ENCODE assay signal across 26 cellular contexts in the genomic region with DNA sequence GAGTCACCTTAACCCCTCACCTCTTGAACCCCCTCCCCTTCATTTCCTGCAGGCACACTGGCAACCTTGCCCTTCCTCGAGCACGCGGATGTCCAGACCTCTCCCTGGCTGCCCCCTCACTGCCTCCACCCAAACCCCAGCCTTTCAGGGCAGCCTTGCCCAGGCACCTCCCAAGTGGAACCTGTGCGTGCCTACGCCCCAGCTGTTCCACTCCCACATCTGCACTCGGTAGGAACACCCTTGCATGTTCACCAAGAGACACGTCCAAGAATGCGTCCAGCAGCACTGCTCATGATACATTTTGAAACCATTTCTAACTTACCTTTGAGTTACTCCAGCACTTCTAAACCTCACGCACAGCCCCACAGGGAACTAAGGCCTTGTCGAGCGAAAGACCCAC.
DNase-seq lines count a peak whose midpoint lies in the region; ATAC-seq, FAIRE-seq and TF ChIP-seq lines count a peak whose summit lies in the region.
"Had no signal": no experiment of that assay in that cellular context is flagged by ENCODE, and none has a peak within 500 bp of the region (broad histone marks: within the 10 kb centered on the region; RNA-seq: fewer than 3 reads in every experiment).

No MANE protein-coding gene starts in this region.

- no peaks in the 10 kb centered on the region for H3K9me3 Mint-ChIP-seq in stimulated activated memory B cell treated with anti-CD40 and anti-IgM and Interleukin-4, amounts not matched to agents 10 μg/mL and 1 μg/mL and 100 μg/mL, for 72 hours
- H3K9me3 Mint-ChIP-seq: CD4-positive, alpha-beta T cell; CD8-positive, alpha-beta memory T cell had no signal

- no peak overlapping the region for H2BK120ac ChIP-seq in H1 (replicated peaks; ENCODE audit: low read depth, low read length)
- no peak overlapping the region for H2BK120ac ChIP-seq in neuronal stem cell (ENCODE audit: low read depth, low read length)

- H2BK20ac ChIP-seq in H1 (ENCODE audit: low read length), result no peak overlapping the region

- no peak overlapping the region for H3K14ac ChIP-seq in H1 (ENCODE audit: insufficient read length)
- H3K14ac ChIP-seq in neuronal stem cell (ENCODE audit: low read length), result no peak overlapping the region

- H4K91ac ChIP-seq in H1 (replicated peaks; ENCODE audit: insufficient read length, low read length), result no peak overlapping the region
- no peak overlapping the region for H4K91ac ChIP-seq in neuronal stem cell (ENCODE audit: low read depth, low read length, poor library complexity)

- no peak for TF ChIP-seq EP300 in HepG2 (IDR thresholded peaks at IDR 0.05; ENCODE audit: low read depth in 2 of 2, low read length in 2 of 2)
- no peak for TF ChIP-seq EP300 in HepG2 (CRISPR knock-in tag; IDR thresholded peaks at IDR 0.05; ENCODE audit: borderline replicate concordance)
- TF ChIP-seq EP300 in H1 (IDR thresholded peaks at IDR 0.05; ENCODE audit: borderline replicate concordance in 1 of 2, low read depth in 2 of 2, low read length in 2 of 2), result no peak

- H3K4me2 ChIP-seq in HepG2 (ENCODE audit: low read depth, low read length) (no peak overlapping the region), H1 (ENCODE audit: insufficient read depth in 1 of 2, low read depth in 2 of 2, low read length in 2 of 2) (no peak overlapping the region), neuronal stem cell (ENCODE audit: insufficient read depth, low read length, poor library complexity, severe bottlenecking) (no peak overlapping the region)
- H3K4me2 ChIP-seq: A549; BLaER1 treated with 17β-estradiol and CSF1 and Interleukin-3, amounts not matched to agents 10 nM and 100 nM had no signal

- H3K4ac ChIP-seq in H1 (replicated peaks; ENCODE audit: insufficient read length, low read depth, low read length), result no peak overlapping the region
- H3K4ac ChIP-seq in neuronal stem cell (ENCODE audit: low read length), result no peak overlapping the region

- CTCF ChIA-PET in HepG2 (lab: Yijun Ruan, JAX; ENCODE audit: low intra/inter-chr PET ratio, low total read pairs) (no interaction called here), H1 (lab: Charles Lee; ENCODE audit: partially characterized antibody) (interaction anchor here (1.0 to 1.7 kb wide), 4 partner anchors 10 to 75 kb away, joined by 3 to 5 read pairs (median 4); no protein-coding TSS in a partner anchor)

- no TSS peak for BruUV-seq in HepG2 (replicated peaks; lab: Mats Ljungman, UMichigan)

- no peak overlapping the region for H3K18ac ChIP-seq in H1 (ENCODE audit: extremely low read depth, low read length)
- peak overlapping the region; percentile 20 for H3K18ac ChIP-seq in neuronal stem cell (ENCODE audit: low read length)

- no peak overlapping the region for H3K27ac Mint-ChIP-seq in stimulated activated memory B cell treated with anti-CD40 and anti-IgM and Interleukin-4, amounts not matched to agents 10 μg/mL and 1 μg/mL and 100 μg/mL, for 72 hours
- H3K27ac Mint-ChIP-seq: CD4-positive, alpha-beta T cell had no signal

- FAIRE-seq in HepG2 (lab: Jason Lieb, UNC) (no peak), H1 (lab: Jason Lieb, UNC) (no peak)
- FAIRE-seq: A549, D721Med, GM12891, GM18507 had no signal

- H3K36me3 Mint-ChIP-seq in stimulated activated memory B cell treated with anti-CD40 and anti-IgM and Interleukin-4, amounts not matched to agents 10 μg/mL and 1 μg/mL and 100 μg/mL, for 72 hours, result no peaks in the 10 kb centered on the region
- H3K36me3 Mint-ChIP-seq: CD14-positive monocyte; CD8-positive, alpha-beta memory T cell had no signal

- H3K79me2 ChIP-seq in HepG2 (ENCODE audit: insufficient read depth, low read length) (no peaks in the 10 kb centered on the region), H1 (ENCODE audit: control insufficient read depth in 1 of 2, insufficient read depth in 2 of 2, low read length in 2 of 2) (no peaks in the 10 kb centered on the region)

- TF ChIP-seq POLR2A in HepG2 (IDR thresholded peaks at IDR 0.05; ENCODE audit: insufficient read depth in 1 of 2, low read depth in 2 of 2, low read length in 2 of 2), result no peak
- no peak for TF ChIP-seq POLR2A in right lobe of liver (IDR thresholded peaks at IDR 0.05)
- TF ChIP-seq POLR2A in H1 (IDR thresholded peaks at IDR 0.05; ENCODE audit: control extremely low read depth in 1 of 2, low read depth in 2 of 2, low read length in 2 of 2), result no peak

- no peaks in the 10 kb centered on the region for H3K27me3 Mint-ChIP-seq in stimulated activated memory B cell treated with anti-CD40 and anti-IgM and Interleukin-4, amounts not matched to agents 10 μg/mL and 1 μg/mL and 100 μg/mL, for 72 hours
- H3K27me3 Mint-ChIP-seq: CD4-positive, alpha-beta T cell had no signal

- H2BK15ac ChIP-seq in H1 (ENCODE audit: low read length), result no peak overlapping the region
- no peak overlapping the region for H2BK15ac ChIP-seq in neuronal stem cell (ENCODE audit: low read length)

- H4K8ac ChIP-seq in H1 (ENCODE audit: extremely low read depth, insufficient read depth, low read length), result no peak overlapping the region
- no peak overlapping the region for H4K8ac ChIP-seq in neuronal stem cell (ENCODE audit: low read depth, low read length)

- H2BK5ac ChIP-seq in H1 (ENCODE audit: low read depth, low read length) (no peak overlapping the region; the same call in 1 of the 2 replicates), neuronal stem cell (ENCODE audit: low read length) (no peak overlapping the region)

- no peak overlapping the region for H3K56ac ChIP-seq in H1 (replicated peaks; ENCODE audit: insufficient read length, low read depth, low read length)

- in situ Hi-C loops in HepG2 (cut with HindIII; ENCODE audit: extremely low pct_ligation_motif_present, low pct_unique_long_range_greater_than_20kb), result no loop called here

- ATAC-seq in HepG2 (no peak; the same call in 1 of the 3 replicates), right lobe of liver (no peak), Right ventricle myocardium superior (ENCODE audit: poor library complexity) (no peak), HG03039 (IDR thresholded peaks at IDR 0.05; ENCODE audit: unreplicated experiment) (no peak)
- peak; percentile 12 for ATAC-seq in stimulated activated memory B cell treated with anti-CD40 and anti-IgM and Interleukin-4, amounts not matched to agents 10 μg/mL and 1 μg/mL and 100 μg/mL, for 72 hours
- ATAC-seq: HCT116 had no signal

- peaks cover 10% of the 10 kb centered on the region for H3K4me1 Mint-ChIP-seq in stimulated activated memory B cell treated with anti-CD40 and anti-IgM and Interleukin-4, amounts not matched to agents 10 μg/mL and 1 μg/mL and 100 μg/mL, for 72 hours
- H3K4me1 Mint-ChIP-seq: CD8-positive, alpha-beta memory T cell had no signal

- H3K23ac ChIP-seq in H1 (ENCODE audit: insufficient read length) (no peak overlapping the region), neuronal stem cell (ENCODE audit: low read depth, low read length, poor library complexity) (no peak overlapping the region)

- H4K20me1 ChIP-seq in HepG2 (ENCODE audit: insufficient read depth, low read length) (no peaks in the 10 kb centered on the region), H1 (replicated peaks in 1 of 2; ENCODE audit: control insufficient read depth in 1 of 2, insufficient read depth in 2 of 2, low read length in 2 of 2) (no peaks in the 10 kb centered on the region)
- H4K20me1 ChIP-seq: BLaER1 treated with 17β-estradiol and CSF1 and Interleukin-3, amounts not matched to agents 10 nM and 100 nM had no signal

- TF ChIP-seq CTCF in HepG2 (CRISPR knock-in tag; IDR thresholded peaks at IDR 0.05), result no peak
- no peak for TF ChIP-seq CTCF in right lobe of liver (IDR thresholded peaks at IDR 0.05)
- TF ChIP-seq CTCF in H1 (IDR thresholded peaks at IDR 0.05; ENCODE audit: control extremely low read depth in 1 of 3, insufficient read depth in 1 of 3, low read depth in 1 of 3, low read length in 3 of 3), result no peak

- no peaks in the 10 kb centered on the region for H3K36me3 ChIP-seq in HepG2 (replicated peaks in 1 of 2; ENCODE audit: control insufficient read depth in 1 of 2, insufficient read depth in 2 of 2, low read length in 2 of 2)
- H3K36me3 ChIP-seq in right lobe of liver, result no peaks in the 10 kb centered on the region
- no peaks in the 10 kb centered on the region for H3K36me3 ChIP-seq in H1 (ENCODE audit: control insufficient read depth in 2 of 4, insufficient read depth in 4 of 4, low read length in 3 of 4)
- no peaks in the 10 kb centered on the region for H3K36me3 ChIP-seq in neuronal stem cell (replicated peaks in 1 of 2; ENCODE audit: control insufficient read depth in 2 of 2, insufficient read depth in 2 of 2, low read length in 2 of 2)
- H3K36me3 ChIP-seq: BE2C; BLaER1 treated with 17β-estradiol and CSF1 and Interleukin-3, amounts not matched to agents 10 nM and 100 nM had no signal

- POLR2A ChIA-PET in HepG2 (lab: Yijun Ruan, JAX), result no interaction called here
- POLR2A ChIA-PET in H1 (lab: Charles Lee; ENCODE audit: partially characterized antibody), result no interaction called here

- intact Hi-C loops in HepG2 (cut with micrococcal nuclease; ENCODE audit: unreplicated experiment) (no loop called here), right lobe of liver (cut with DNase I) (no loop called here), Right ventricle myocardium superior (cut with DNase I) (no loop called here)

- H3K79me1 ChIP-seq in H1 (ENCODE audit: low read depth, low read length), result no peaks in the 10 kb centered on the region
- no peaks in the 10 kb centered on the region for H3K79me1 ChIP-seq in neuronal stem cell (ENCODE audit: low read depth, low read length)

- H2AFZ ChIP-seq in HepG2 (ENCODE audit: low read length) (no peak overlapping the region), H1 (ENCODE audit: low read length) (0 out of 2 replicates have a peak overlapping the region, but pooled peaks have one; percentile 23), neuronal stem cell (ENCODE audit: low read length) (no peak overlapping the region)

- DNase-seq in HepG2 (ENCODE audit: low spot score), result no peak
- no peak for DNase-seq in right lobe of liver
- no peak for DNase-seq in H1 (ENCODE audit: low read depth in 1 of 2, low spot score in 2 of 2)
- no peak for DNase-seq in neuronal stem cell (ENCODE audit: low spot score)
- DNase-seq in hypothalamus (lab: John Stamatoyannopoulos, UW), result no peak
- no peak for DNase-seq in Right ventricle myocardium superior
- DNase-seq: 8988T; ACHN; AML-193; BE2C; CD4-positive, alpha-beta T cell; CD8-positive, alpha-beta memory T cell; DMS 273 treated with DMSO at 0.1 percent for 48 hours; DMS79; EL; GF-D8; H9 had no signal

- no peak overlapping the region for H3K4me3 Mint-ChIP-seq in stimulated activated memory B cell treated with anti-CD40 and anti-IgM and Interleukin-4, amounts not matched to agents 10 μg/mL and 1 μg/mL and 100 μg/mL, for 72 hours
- H3K4me3 Mint-ChIP-seq: CD14-positive monocyte; CD4-positive, alpha-beta T cell; CD8-positive, alpha-beta memory T cell; H9 had no signal

- no peak overlapping the region for H4K5ac ChIP-seq in H1 (ENCODE audit: insufficient read length, low read depth, low read length)

- H3K4me3 ChIP-seq in HepG2 (replicated peaks in 1 of 3; ENCODE audit: insufficient read depth in 1 of 3, low read depth in 2 of 3, low read length in 3 of 3) (no peak overlapping the region), right lobe of liver (no peak overlapping the region), H1 (ENCODE audit: extremely low read depth in 1 of 4, insufficient read depth in 2 of 4, low read depth in 3 of 4, low read length in 4 of 4) (no peak overlapping the region), neuronal stem cell (ENCODE audit: low read length in 2 of 2) (no peak overlapping the region)
- H3K4me3 ChIP-seq: A549; BLaER1 treated with 17β-estradiol and CSF1 and Interleukin-3, amounts not matched to agents 10 nM and 100 nM had no signal

- H2BK12ac ChIP-seq in H1 (ENCODE audit: low read depth, low read length) (no peak overlapping the region), neuronal stem cell (ENCODE audit: low read length) (no peak overlapping the region)

- H3K9ac ChIP-seq in HepG2 (ENCODE audit: insufficient read depth, low read depth, low read length) (no peak overlapping the region), H1 (replicated peaks in 1 of 4; ENCODE audit: extremely low read depth in 1 of 4, low read depth in 3 of 4, low read length in 3 of 4) (no peak overlapping the region), neuronal stem cell (ENCODE audit: low read depth, low read length, poor library complexity) (no peak overlapping the region)
- H3K9ac ChIP-seq: BLaER1 treated with 17β-estradiol and CSF1 and Interleukin-3, amounts not matched to agents 10 nM and 100 nM had no signal

- peaks cover 7% of the 10 kb centered on the region; the same call in 1 of the 2 replicates for H3K4me1 ChIP-seq in HepG2 (ENCODE audit: insufficient read depth, low read length)
- H3K4me1 ChIP-seq in right lobe of liver, result no peaks in the 10 kb centered on the region
- H3K4me1 ChIP-seq in H1 (replicated peaks in 1 of 4; ENCODE audit: control insufficient read depth in 3 of 4, insufficient read depth in 4 of 4, low read length in 3 of 4), result no peaks in the 10 kb centered on the region; a peak in 1 of 7 replicates
- peaks cover 0 to 3% of the 10 kb centered on the region in 2 donors for H3K4me1 ChIP-seq in neuronal stem cell (ENCODE audit: control insufficient read depth in 2 of 2, insufficient read depth in 1 of 2, low read depth in 1 of 2, low read length in 2 of 2)
- H3K4me1 ChIP-seq: A549, BE2C had no signal

- H2AK5ac ChIP-seq in H1 (ENCODE audit: low read depth, low read length) (no peak overlapping the region), neuronal stem cell (ENCODE audit: low read depth, low read length) (no peak overlapping the region)

- H3K27ac ChIP-seq in HepG2 (ENCODE audit: extremely low read length, insufficient read depth, low read length) (no peak overlapping the region), right lobe of liver (no peak overlapping the region), H1 (ENCODE audit: low read depth, low read length) (no peak overlapping the region), neuronal stem cell (replicated peaks; ENCODE audit: low read length) (no peak overlapping the region)
- H3K27ac ChIP-seq: A549; BLaER1 treated with 17β-estradiol and CSF1 and Interleukin-3, amounts not matched to agents 10 nM and 100 nM had no signal

- WGBS in HepG2 (ENCODE audit: low lambda C conversion rate), result 72% methylated on average over 11 of the region's 11 CpGs
- WGBS in right lobe of liver (ENCODE audit: insufficient coverage, low coverage, low lambda C conversion rate, missing lambda C conversion rate), result 90% methylated on average over 10 of the region's 11 CpGs
- WGBS in H1 (ENCODE audit: extremely low coverage in 1 of 2, insufficient coverage in 1 of 2, insufficient read length in 1 of 2, insufficient replicate concordance in 2 of 2, low coverage in 1 of 2, low lambda C conversion rate in 2 of 2, missing lambda C conversion rate in 1 of 2), 2 experiments, result 93% methylated on average over 11 of the region's 11 CpGs; no CpG with 5 or more reads in 1 of the 2 experiments
- WGBS in neuronal stem cell (ENCODE audit: extremely low coverage in 2 of 2, insufficient read length in 2 of 2, insufficient replicate concordance in 1 of 2), 2 donors, result no CpG with 5 or more reads among the region's 11 CpGs

- no peaks in the 10 kb centered on the region for H3K23me2 ChIP-seq in H1 (ENCODE audit: low read depth, low read length)

- no peaks in the 10 kb centered on the region for H3K9me3 ChIP-seq in HepG2 (ENCODE audit: low read length)
- no peaks in the 10 kb centered on the region for H3K9me3 ChIP-seq in right lobe of liver
- no peaks in the 10 kb centered on the region for H3K9me3 ChIP-seq in H1 (ENCODE audit: insufficient read depth in 2 of 2, low read depth in 1 of 2, low read length in 1 of 2)
- H3K9me3 ChIP-seq in neuronal stem cell (replicated peaks in 1 of 2; ENCODE audit: control insufficient read depth in 2 of 2, insufficient read depth in 1 of 2, low read depth in 1 of 2, low read length in 2 of 2), result no peaks in the 10 kb centered on the region
- H3K9me3 ChIP-seq: A549; BE2C; BLaER1 treated with 17β-estradiol and CSF1 and Interleukin-3, amounts not matched to agents 10 nM and 100 nM had no signal

- TF ChIP-seq RAD21 in HepG2 (CRISPR knock-in tag; IDR thresholded peaks at IDR 0.05) (no peak), H1 (IDR thresholded peaks at IDR 0.05 in 1 of 2, conservative IDR thresholded peaks at IDR 0.05 in 1 of 2; ENCODE audit: low read depth in 2 of 2, low read length in 2 of 2) (no peak)

- peaks cover 2 to 43% of the 10 kb centered on the region in 2 experiments; a peak in 4 of 5 replicates for H3K27me3 ChIP-seq in HepG2 (ENCODE audit: control insufficient read depth in 1 of 2, insufficient read depth in 2 of 2, low read length in 2 of 2)
- no peaks in the 10 kb centered on the region for H3K27me3 ChIP-seq in right lobe of liver
- no peaks in the 10 kb centered on the region for H3K27me3 ChIP-seq in H1 (replicated peaks in 1 of 4; ENCODE audit: control insufficient read depth in 3 of 4, extremely low read depth in 1 of 4, insufficient read depth in 3 of 4, low read length in 3 of 4)
- H3K27me3 ChIP-seq in neuronal stem cell (ENCODE audit: control insufficient read depth in 3 of 3, insufficient read depth in 3 of 3, low read depth in 1 of 3, low read length in 3 of 3), result peaks cover 0 to 11% (median 0%) of the 10 kb centered on the region in 3 experiments
- H3K27me3 ChIP-seq: BE2C; BLaER1 treated with 17β-estradiol and CSF1 and Interleukin-3, amounts not matched to agents 10 nM and 100 nM had no signal
